In genomic region chr1:243917177-243917862, GRCh38 we compare ENCODE assay signal across 8 cellular contexts.
DNase-seq lines count a peak whose midpoint lies in the region; ATAC-seq and TF ChIP-seq lines count a peak whose summit lies in the region.

No MANE protein-coding gene starts in this region.

- H3K9me3 Mint-ChIP-seq in activated T-helper 2 cell treated with anti-CD3 and anti-CD28 coated beads, Interferon-gamma antibody, Interleukin-2, Interleukin-4, amounts not matched to agents 10 μg/mL and 5 μg/mL and 100 μg/mL, durations not matched to agents 14 hours and 24 hours and 36 hours, result no peaks in the 10 kb centered on the region
- no peaks in the 10 kb centered on the region for H3K9me3 Mint-ChIP-seq in natural killer cell

- H3K4me3 ChIP-seq in fibroblast of villous mesenchyme (ENCODE audit: low read depth, low read length), result peak overlapping the region; percentile 65
- peak overlapping the region; percentile 18 to 61 (median 53) for H3K4me3 ChIP-seq in tibial nerve

- no peaks in the 10 kb centered on the region for H3K36me3 ChIP-seq in tibial nerve

- peaks cover 16% of the 10 kb centered on the region for H3K4me1 Mint-ChIP-seq in activated T-helper 2 cell treated with anti-CD3 and anti-CD28 coated beads, Interferon-gamma antibody, Interleukin-2, Interleukin-4, amounts not matched to agents 10 μg/mL and 5 μg/mL and 100 μg/mL, durations not matched to agents 14 hours and 24 hours and 36 hours (ENCODE audit: low read depth)
- peaks cover 18% of the 10 kb centered on the region in 2 donors for H3K4me1 Mint-ChIP-seq in natural killer cell

- H3K36me3 Mint-ChIP-seq in activated T-helper 2 cell treated with anti-CD3 and anti-CD28 coated beads, Interferon-gamma antibody, Interleukin-2, Interleukin-4, amounts not matched to agents 10 μg/mL and 5 μg/mL and 100 μg/mL, durations not matched to agents 14 hours and 24 hours and 36 hours (ENCODE audit: low read depth), result no peaks in the 10 kb centered on the region
- H3K36me3 Mint-ChIP-seq in natural killer cell, result no peaks in the 10 kb centered on the region

- TF ChIP-seq CTCF in fibroblast of villous mesenchyme (IDR thresholded peaks at IDR 0.05; ENCODE audit: insufficient read depth, low read depth, low read length) (no peak), natural killer cell (IDR thresholded peaks at IDR 0.05) (no peak), tibial nerve (IDR thresholded peaks at IDR 0.05) (no peak)

- H3K4me3 Mint-ChIP-seq in activated T-helper 2 cell treated with anti-CD3 and anti-CD28 coated beads, Interferon-gamma antibody, Interleukin-2, Interleukin-4, amounts not matched to agents 10 μg/mL and 5 μg/mL and 100 μg/mL, durations not matched to agents 14 hours and 24 hours and 36 hours (ENCODE audit: low read depth), result peak overlapping the region; percentile 73
- peak overlapping the region; percentile 87 for H3K4me3 Mint-ChIP-seq in natural killer cell

- ATAC-seq in natural killer cell, result peak; percentile 42 to 66 (median 52)

- no peak overlapping the region for H3K27ac Mint-ChIP-seq in activated T-helper 2 cell treated with anti-CD3 and anti-CD28 coated beads, Interferon-gamma antibody, Interleukin-2, Interleukin-4, amounts not matched to agents 10 μg/mL and 5 μg/mL and 100 μg/mL, durations not matched to agents 14 hours and 24 hours and 36 hours
- H3K27ac Mint-ChIP-seq in natural killer cell, result peak overlapping the region in 1 of 2 donors; percentile 39

- peaks cover 55% of the 10 kb centered on the region for H3K27me3 Mint-ChIP-seq in activated T-helper 2 cell treated with anti-CD3 and anti-CD28 coated beads, Interferon-gamma antibody, Interleukin-2, Interleukin-4, amounts not matched to agents 10 μg/mL and 5 μg/mL and 100 μg/mL, durations not matched to agents 14 hours and 24 hours and 36 hours (ENCODE audit: low read depth)
- H3K27me3 Mint-ChIP-seq in natural killer cell (ENCODE audit: low read depth in 2 of 2), result peaks cover 34 to 79% of the 10 kb centered on the region in 2 donors

- no peak for TF ChIP-seq POLR2A in tibial nerve (IDR thresholded peaks at IDR 0.05)

- no peaks in the 10 kb centered on the region for H3K9me3 ChIP-seq in tibial nerve

- H3K27ac ChIP-seq in tibial nerve, result peak overlapping the region in 1 of 4 donors; percentile 12

- peaks cover 0 to 31% of the 10 kb centered on the region in 2 donors for H3K27me3 ChIP-seq in tibial nerve

- peak in 1 of 2 donors; percentile 40 for TF ChIP-seq EP300 in tibial nerve (IDR thresholded peaks at IDR 0.05)

- WGBS in tibial nerve, 2 donors, result 0 to 1% methylated on average over 49 to 56 of the region's 58 CpGs

- peak; percentile 94 for DNase-seq in EL
- DNase-seq in NCI-H2081 (lab: John Stamatoyannopoulos, UW), result peak; percentile 21 to 71
- no peak for DNase-seq in activated T-helper 2 cell treated with anti-CD3 and anti-CD28 coated beads, Interferon-gamma antibody, Interleukin-2, Interleukin-4, amounts not matched to agents 10 μg/mL and 5 μg/mL and 100 μg/mL, durations not matched to agents 14 hours and 24 hours and 36 hours (ENCODE audit: low spot score)
- peak; percentile 85 for DNase-seq in fibroblast of villous mesenchyme (ENCODE audit: low read depth)
- no peak for DNase-seq in natural killer cell
- DNase-seq in tibial nerve (ENCODE audit: low spot score in 2 of 2), result no peak
- DNase-seq in SKM-1 (lab: John Stamatoyannopoulos, UW; ENCODE audit: unreplicated experiment), result no peak
- no peak for DNase-seq in COLO829 (ENCODE audit: low spot score)

- H3K4me1 ChIP-seq in tibial nerve, result peaks cover 0 to 24% (median 3%) of the 10 kb centered on the region in 4 donors

- intact Hi-C loops in activated T-helper 2 cell treated with anti-CD3 and anti-CD28 coated beads, Interferon-gamma antibody, Interleukin-2, Interleukin-4, amounts not matched to agents 10 μg/mL and 5 μg/mL and 100 μg/mL, durations not matched to agents 14 hours and 24 hours and 36 hours (cut with micrococcal nuclease), result no loop called here
- intact Hi-C loops in natural killer cell (cut with micrococcal nuclease), result no loop called here

Comparison
In these comparisons a context has a peak if more than half of its experiments do, and no peak if none do; other contexts are left out.
1. DNase-seq: peak in EL (single experiment), NCI-H2081 (2 of 2) and fibroblast of villous mesenchyme (single experiment); none in activated T-helper 2 cell treated with anti-CD3 and anti-CD28 coated beads, Interferon-gamma antibody, Interleukin-2, Interleukin-4, amounts not matched to agents 10 μg/mL and 5 μg/mL and 100 μg/mL, durations not matched to agents 14 hours and 24 hours and 36 hours (single experiment), natural killer cell (single experiment), tibial nerve (0 of 2), SKM-1 (single experiment) and COLO829 (single experiment).